Comparison of ENCODE assay signal across 7 cellular contexts in the genomic region with DNA sequence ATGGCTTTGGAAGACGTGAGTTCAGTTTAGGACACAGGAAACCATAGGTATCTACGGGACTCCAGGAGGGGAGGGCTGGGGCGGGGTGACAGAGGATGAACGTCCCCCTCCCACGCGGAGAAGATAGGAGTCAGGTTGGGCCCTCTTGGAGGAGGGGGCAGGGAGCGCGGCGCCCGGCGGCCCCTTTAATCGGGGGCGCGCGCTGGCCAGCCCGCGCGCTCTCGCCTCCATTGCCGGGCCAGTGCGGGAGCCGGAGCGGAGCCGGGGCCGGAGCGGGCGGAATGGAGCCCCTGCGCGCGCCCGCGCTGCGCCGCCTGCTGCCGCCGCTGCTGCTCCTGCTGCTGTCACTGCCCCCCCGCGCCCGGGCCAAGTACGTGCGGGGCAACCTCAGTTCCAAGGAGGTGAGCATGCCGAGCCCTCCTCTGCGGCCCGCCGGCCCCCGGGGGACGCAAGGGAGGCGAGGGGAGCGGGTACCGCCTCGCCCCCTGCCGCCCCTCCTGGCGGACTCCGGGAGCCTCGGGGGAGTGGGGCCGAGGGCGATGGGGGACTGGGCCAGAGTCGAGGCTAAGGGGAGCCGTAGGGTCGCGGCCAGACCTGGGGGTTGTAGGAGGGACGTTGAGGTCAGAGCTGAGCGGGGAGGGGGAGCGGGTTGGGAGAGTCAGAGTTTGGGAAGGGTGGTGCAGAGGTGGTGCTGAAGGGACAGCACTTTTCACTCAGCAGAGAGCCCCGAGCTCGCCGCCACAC.
DNase-seq lines count a peak whose midpoint lies in the region; ATAC-seq and TF ChIP-seq lines count a peak whose summit lies in the region.

TMEM145 (plus strand) TSS at position 214 of the 744 bp plus-strand sequence; CDS start at position 282, 68 bp downstream.

- no peak for TF ChIP-seq CTCF in choroid plexus epithelial cell (conservative IDR thresholded peaks at IDR 0.05; ENCODE audit: low read depth, low read length)

- DNase-seq in GM03348 (ENCODE audit: low spot score), result peak; percentile 85
- DNase-seq in Kasumi-1 (lab: John Stamatoyannopoulos, UW), result peak; percentile 59 to 74
- peak; percentile 50 for DNase-seq in choroid plexus epithelial cell (ENCODE audit: low read depth)
- peak; percentile 28 for DNase-seq in kidney tubule cell (ENCODE audit: low spot score)
- peak; percentile 65 for DNase-seq in stimulated activated CD8-positive, alpha-beta memory T cell treated with anti-CD3 and anti-CD28 coated beads, Interleukin-4, amount 100 ng/mL, for 48 hours

- peak; percentile 87 for ATAC-seq in SK-N-SH treated with all-trans-retinoic acid at 6 μM for 48 hours
- ATAC-seq in GM19397 (IDR thresholded peaks at IDR 0.05; ENCODE audit: unreplicated experiment), result no peak

- peak within 1 kb of the TSS; percentile 49 for H3K4me3 ChIP-seq in choroid plexus epithelial cell (ENCODE audit: low read depth, low read length)

TF ChIP-seq in SK-N-SH treated with all-trans-retinoic acid at 6 μM for 48 hours, 23 proteins besides CTCF, POLR2A, EP300 and RAD21:
- TF ChIP-seq, protein P1, sequence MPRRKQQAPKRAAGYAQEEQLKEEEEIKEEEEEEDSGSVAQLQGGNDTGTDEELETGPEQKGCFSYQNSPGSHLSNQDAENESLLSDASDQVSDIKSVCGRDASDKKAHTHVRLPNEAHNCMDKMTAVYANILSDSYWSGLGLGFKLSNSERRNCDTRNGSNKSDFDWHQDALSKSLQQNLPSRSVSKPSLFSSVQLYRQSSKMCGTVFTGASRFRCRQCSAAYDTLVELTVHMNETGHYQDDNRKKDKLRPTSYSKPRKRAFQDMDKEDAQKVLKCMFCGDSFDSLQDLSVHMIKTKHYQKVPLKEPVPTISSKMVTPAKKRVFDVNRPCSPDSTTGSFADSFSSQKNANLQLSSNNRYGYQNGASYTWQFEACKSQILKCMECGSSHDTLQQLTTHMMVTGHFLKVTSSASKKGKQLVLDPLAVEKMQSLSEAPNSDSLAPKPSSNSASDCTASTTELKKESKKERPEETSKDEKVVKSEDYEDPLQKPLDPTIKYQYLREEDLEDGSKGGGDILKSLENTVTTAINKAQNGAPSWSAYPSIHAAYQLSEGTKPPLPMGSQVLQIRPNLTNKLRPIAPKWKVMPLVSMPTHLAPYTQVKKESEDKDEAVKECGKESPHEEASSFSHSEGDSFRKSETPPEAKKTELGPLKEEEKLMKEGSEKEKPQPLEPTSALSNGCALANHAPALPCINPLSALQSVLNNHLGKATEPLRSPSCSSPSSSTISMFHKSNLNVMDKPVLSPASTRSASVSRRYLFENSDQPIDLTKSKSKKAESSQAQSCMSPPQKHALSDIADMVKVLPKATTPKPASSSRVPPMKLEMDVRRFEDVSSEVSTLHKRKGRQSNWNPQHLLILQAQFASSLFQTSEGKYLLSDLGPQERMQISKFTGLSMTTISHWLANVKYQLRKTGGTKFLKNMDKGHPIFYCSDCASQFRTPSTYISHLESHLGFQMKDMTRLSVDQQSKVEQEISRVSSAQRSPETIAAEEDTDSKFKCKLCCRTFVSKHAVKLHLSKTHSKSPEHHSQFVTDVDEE (CRISPR knock-in tag; IDR thresholded peaks at IDR 0.05), result peak; percentile 77
- TF ChIP-seq SNAI2 (CRISPR knock-in tag; IDR thresholded peaks at IDR 0.05) (peak; percentile 45; the same call in 1 of the 2 replicates), ARNTL (CRISPR knock-in tag; IDR thresholded peaks at IDR 0.05; ENCODE audit: borderline replicate concordance, low read depth) (no peak), TOX (CRISPR knock-in tag; IDR thresholded peaks at IDR 0.05; ENCODE audit: borderline replicate concordance) (no peak), PATZ1 (CRISPR knock-in tag; IDR thresholded peaks at IDR 0.05; ENCODE audit: borderline replicate concordance) (0 out of 2 replicates have a peak, but pooled peaks have one; percentile 45), ZFP3 (CRISPR knock-in tag; IDR thresholded peaks at IDR 0.05) (peak; percentile 85)

Comparison
In these comparisons a context has a peak if more than half of its experiments do, and no peak if none do; other contexts are left out.
1. DNase-seq: peak in every context shown above with its lines; median percentile 85 in GM03348; 66 in Kasumi-1; 65 in stimulated activated CD8-positive, alpha-beta memory T cell treated with anti-CD3 and anti-CD28 coated beads, Interleukin-4, amount 100 ng/mL, for 48 hours; 50 in choroid plexus epithelial cell; 28 in kidney tubule cell.